In the genomic region with DNA sequence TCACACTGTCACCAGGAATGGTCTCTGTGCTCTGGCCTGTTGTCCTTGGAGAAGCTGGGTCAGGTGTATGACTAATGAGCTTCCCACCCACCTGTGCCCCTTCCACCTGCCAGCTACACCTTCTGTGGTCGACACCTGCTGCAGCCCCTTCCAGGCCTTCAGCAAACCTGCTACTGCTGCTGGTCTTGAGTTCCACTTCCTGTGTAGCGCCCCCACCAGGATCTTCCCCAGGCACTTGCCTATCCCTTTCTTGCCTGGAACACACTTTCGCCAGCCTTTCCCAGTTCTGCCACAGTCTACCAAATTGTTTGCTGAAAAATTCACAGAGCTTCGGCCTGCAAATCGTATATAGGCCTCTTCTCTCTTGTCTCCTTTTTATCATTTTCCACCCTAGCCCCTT, we compare ENCODE assay signal across 20 cellular contexts.
"Had no signal": no experiment of that assay in that cellular context is flagged by ENCODE, and none has a peak within 500 bp of the region (broad histone marks: within the 10 kb centered on the region; RNA-seq: fewer than 3 reads in every experiment).

No MANE protein-coding gene starts in this region.

- H3K4me3 ChIP-seq: adrenal gland, cardiac muscle cell, dorsolateral prefrontal cortex, gastroesophageal sphincter, heart right ventricle, lower lobe of right lung, prostate gland, skin epidermis, suprapubic skin had no signal

- H3K27ac Mint-ChIP-seq: activated naive CD4-positive, alpha-beta T cell treated with anti-CD3 and anti-CD28 coated beads, Interleukin-2, amount 10 ng/mL, durations not matched to agents 7 days and 5 days; WTC11 had no signal

- H3K36me3 Mint-ChIP-seq: WTC11 had no signal

- DNase-seq: activated CD4-positive, alpha-beta T cell treated with anti-CD3 and anti-CD28 coated beads for 48 hours; activated CD8-positive, alpha-beta memory T cell treated with anti-CD3 and anti-CD28 coated beads for 24 hours; activated naive CD4-positive, alpha-beta T cell treated with anti-CD3 and anti-CD28 coated beads, Interleukin-2, amount 10 ng/mL, durations not matched to agents 7 days and 5 days; activated T-cell treated with anti-CD3 and anti-CD28 coated beads for 4 hours; dorsolateral prefrontal cortex; heart right ventricle; left colon; lower lobe of right lung; right cardiac atrium; stimulated activated CD4-positive, alpha-beta T cell treated with anti-CD3 and anti-CD28 coated beads, Interleukin-15, amount 100 ng/mL, for 24 hours; stimulated activated CD4-positive, alpha-beta T cell treated with anti-CD3 and anti-CD28 coated beads, Interleukin-4, amount 100 ng/mL, for 24 hours; stimulated activated naive CD4-positive, alpha-beta T cell treated with Interleukin-2 at 50 U/mL for 16 hours; trophoblast cell had no signal

- H3K9me3 Mint-ChIP-seq: activated naive CD4-positive, alpha-beta T cell treated with anti-CD3 and anti-CD28 coated beads, Interleukin-2, amount 10 ng/mL, durations not matched to agents 7 days and 5 days; WTC11 had no signal

- ATAC-seq: gastroesophageal sphincter, heart right ventricle, left colon, lower lobe of right lung, right cardiac atrium, WTC11 had no signal

- H3K27me3 Mint-ChIP-seq: activated naive CD4-positive, alpha-beta T cell treated with anti-CD3 and anti-CD28 coated beads, Interleukin-2, amount 10 ng/mL, durations not matched to agents 7 days and 5 days had no signal

- H3K4me3 Mint-ChIP-seq: activated naive CD4-positive, alpha-beta T cell treated with anti-CD3 and anti-CD28 coated beads, Interleukin-2, amount 10 ng/mL, durations not matched to agents 7 days and 5 days; WTC11 had no signal

- H3K4me1 Mint-ChIP-seq: activated naive CD4-positive, alpha-beta T cell treated with anti-CD3 and anti-CD28 coated beads, Interleukin-2, amount 10 ng/mL, durations not matched to agents 7 days and 5 days; WTC11 had no signal
